Comparison of ENCODE assay signal across 9 cellular contexts in the genomic region with DNA sequence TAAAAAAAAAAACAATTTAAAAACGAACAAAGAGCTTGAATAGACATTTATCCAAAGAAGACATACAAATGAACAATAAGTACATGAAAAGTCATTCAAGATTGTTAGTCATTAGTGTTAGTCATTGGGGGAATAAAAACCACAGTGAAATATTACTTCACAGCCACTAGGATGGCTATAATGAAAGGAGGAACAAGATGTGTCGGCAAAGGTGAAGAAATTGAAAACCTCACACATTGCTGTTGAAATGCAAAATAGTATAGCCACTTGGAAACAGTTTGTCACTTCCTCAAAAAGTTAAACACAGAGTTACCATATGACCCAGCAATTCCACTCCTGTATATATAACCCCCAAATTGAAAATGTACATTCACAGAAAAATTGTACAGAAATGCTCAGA.
DNase-seq lines count a peak whose midpoint lies in the region; ATAC-seq and TF ChIP-seq lines count a peak whose summit lies in the region.
"Had no signal": no experiment of that assay in that cellular context is flagged by ENCODE, and none has a peak within 500 bp of the region (broad histone marks: within the 10 kb centered on the region; RNA-seq: fewer than 3 reads in every experiment).

No MANE protein-coding gene starts in this region.

- H3K27ac ChIP-seq in RWPE1, result no peak overlapping the region
- H3K27ac ChIP-seq: 22Rv1 had no signal

- DNase-seq in NCI-H1694 treated with DMSO at 0.1 percent for 48 hours (lab: John Stamatoyannopoulos, UW), result peak; percentile 15
- DNase-seq in NCI-H1694 (lab: John Stamatoyannopoulos, UW), result no peak
- peak; percentile 58 for DNase-seq in RWPE1 (ENCODE audit: low spot score)
- peak; percentile 20 for DNase-seq in non-pigmented ciliary epithelial cell (ENCODE audit: low read depth)
- DNase-seq in HK-2 (ENCODE audit: unreplicated experiment), result no peak
- DNase-seq in SW480 (ENCODE audit: low spot score), result no peak
- DNase-seq in AG08395 (ENCODE audit: low spot score), result no peak

- no peak for TF ChIP-seq CTCF in RWPE1 (conservative IDR thresholded peaks at IDR 0.05; ENCODE audit: low read depth)

- POLR2A ChIA-PET in RWPE1 (lab: Yijun Ruan, JAX; ENCODE audit: low non-redundant PET), result no interaction called here

- ATAC-seq in HG02884 (IDR thresholded peaks at IDR 0.05; ENCODE audit: unreplicated experiment), result peak; percentile 94

- CTCF ChIA-PET in RWPE1 (lab: Yijun Ruan, JAX), result interaction anchor here (0.6 kb wide), 1 partner anchor 72 kb away, joined by 3 read pairs; no protein-coding TSS in a partner anchor

Comparison
In these comparisons a context has a peak if more than half of its experiments do, and no peak if none do; other contexts are left out.
1. DNase-seq: peak in NCI-H1694 treated with DMSO at 0.1 percent for 48 hours (single experiment), RWPE1 (single experiment) and non-pigmented ciliary epithelial cell (single experiment); none in NCI-H1694 (single experiment), HK-2 (single experiment), SW480 (single experiment) and AG08395 (single experiment).